ENCODE assay signal across 8 cellular contexts in genomic region chr7:149624419-149625338, GRCh38.
A peak's percentile ranks its signal among the peaks of the same experiment; 100 is the strongest.
DNase-seq lines count a peak whose midpoint lies in the region; ATAC-seq and TF ChIP-seq lines count a peak whose summit lies in the region.

No MANE protein-coding gene starts in this region.

- DNase-seq in EL (peak; percentile 89), GM23338 (ENCODE audit: low spot score) (peak; percentile 96), LHCN-M2 (ENCODE audit: low read depth) (peak; percentile 95), RKO (ENCODE audit: low spot score) (peak; percentile 97), fibroblast of peridontal ligament (ENCODE audit: extremely low read depth) (peak; percentile 87)
- peak; percentile 97 for DNase-seq in natural killer cell treated with Interleukin-12 subunit alpha and Interleukin-12 subunit beta and Interleukin-15 and Interleukin-18, amount 100 ng/mL, for 72 hours (ENCODE audit: low spot score)
- peak; percentile 90 for DNase-seq in stimulated activated naive CD4-positive, alpha-beta T cell treated with Interleukin-2 at 50 U/mL for 16 hours (lab: John Stamatoyannopoulos, UW)

- H3K9me3 Mint-ChIP-seq in GM23338, result no peaks in the 10 kb centered on the region; the same call in 2 of the 3 replicates
- no peaks in the 10 kb centered on the region for H3K9me3 Mint-ChIP-seq in activated T-helper 17 cell treated with anti-CD3 and anti-CD28 coated beads, Interleukin-2, amount 50 U/mL, for 72 hours
- H3K9me3 Mint-ChIP-seq in natural killer cell treated with Interleukin-12 subunit alpha and Interleukin-12 subunit beta and Interleukin-15 and Interleukin-18, amount 100 ng/mL, for 72 hours, result no peaks in the 10 kb centered on the region

- H3K4me3 Mint-ChIP-seq in GM23338, result peak overlapping the region; percentile 84
- peak overlapping the region; percentile 99 for H3K4me3 Mint-ChIP-seq in activated T-helper 17 cell treated with anti-CD3 and anti-CD28 coated beads, Interleukin-2, amount 50 U/mL, for 72 hours
- peak overlapping the region; percentile 89 for H3K4me3 Mint-ChIP-seq in natural killer cell treated with Interleukin-12 subunit alpha and Interleukin-12 subunit beta and Interleukin-15 and Interleukin-18, amount 100 ng/mL, for 72 hours

- H3F3A ChIP-seq in GM23338 (replicated peaks; ENCODE audit: low read depth), result no peaks in the 10 kb centered on the region

- peak overlapping the region; percentile 90; the same call in 1 of the 2 replicates for H2AFZ ChIP-seq in GM23338

- H3K4me1 Mint-ChIP-seq in GM23338, result peaks cover 12% of the 10 kb centered on the region
- peaks cover 35% of the 10 kb centered on the region for H3K4me1 Mint-ChIP-seq in activated T-helper 17 cell treated with anti-CD3 and anti-CD28 coated beads, Interleukin-2, amount 50 U/mL, for 72 hours
- peaks cover 38 to 46% of the 10 kb centered on the region in 2 donors for H3K4me1 Mint-ChIP-seq in natural killer cell treated with Interleukin-12 subunit alpha and Interleukin-12 subunit beta and Interleukin-15 and Interleukin-18, amount 100 ng/mL, for 72 hours (ENCODE audit: low read depth in 2 of 2)

- H3K36me3 ChIP-seq in GM23338 (ENCODE audit: insufficient read depth), result peaks cover 1% of the 10 kb centered on the region; the same call in 1 of the 2 replicates

- no peak overlapping the region for H3K27ac Mint-ChIP-seq in GM23338
- H3K27ac Mint-ChIP-seq in activated T-helper 17 cell treated with anti-CD3 and anti-CD28 coated beads, Interleukin-2, amount 50 U/mL, for 72 hours, result peak overlapping the region; percentile 98
- peak overlapping the region; percentile 89 for H3K27ac Mint-ChIP-seq in natural killer cell treated with Interleukin-12 subunit alpha and Interleukin-12 subunit beta and Interleukin-15 and Interleukin-18, amount 100 ng/mL, for 72 hours

- H3K27me3 Mint-ChIP-seq in GM23338 (ENCODE audit: insufficient read depth, low read depth, poor library complexity), result peaks cover 13% of the 10 kb centered on the region
- peaks cover 3% of the 10 kb centered on the region for H3K27me3 Mint-ChIP-seq in activated T-helper 17 cell treated with anti-CD3 and anti-CD28 coated beads, Interleukin-2, amount 50 U/mL, for 72 hours
- peaks cover 10 to 14% of the 10 kb centered on the region in 2 donors for H3K27me3 Mint-ChIP-seq in natural killer cell treated with Interleukin-12 subunit alpha and Interleukin-12 subunit beta and Interleukin-15 and Interleukin-18, amount 100 ng/mL, for 72 hours

- peak; percentile 50 to 80 for TF ChIP-seq CTCF in GM23338 (conservative IDR thresholded peaks at IDR 0.05; ENCODE audit: low read depth in 2 of 2)

- peaks cover 24% of the 10 kb centered on the region for H3K79me2 ChIP-seq in GM23338 (replicated peaks; ENCODE audit: insufficient read depth)

- H3K9me2 ChIP-seq in GM23338 (ENCODE audit: insufficient read depth), result no peaks in the 10 kb centered on the region

- H3K4me3 ChIP-seq in GM23338, result peak overlapping the region; percentile 74

- H3K4me1 ChIP-seq in GM23338 (ENCODE audit: insufficient read depth), result peaks cover 4% of the 10 kb centered on the region; the same call in 1 of the 2 replicates

- H3K36me3 Mint-ChIP-seq in GM23338 (ENCODE audit: low read depth), result peaks cover 19% of the 10 kb centered on the region
- H3K36me3 Mint-ChIP-seq in activated T-helper 17 cell treated with anti-CD3 and anti-CD28 coated beads, Interleukin-2, amount 50 U/mL, for 72 hours (ENCODE audit: low read depth), result peaks cover 36% of the 10 kb centered on the region
- peaks cover 6% of the 10 kb centered on the region for H3K36me3 Mint-ChIP-seq in natural killer cell treated with Interleukin-12 subunit alpha and Interleukin-12 subunit beta and Interleukin-15 and Interleukin-18, amount 100 ng/mL, for 72 hours

- H3K27ac ChIP-seq in GM23338 (ENCODE audit: low read depth), result no peak overlapping the region

- ATAC-seq in GM23338, result peak; percentile 95
- peak; percentile 82 for ATAC-seq in activated T-helper 17 cell treated with anti-CD3 and anti-CD28 coated beads, Interleukin-2, amount 50 U/mL, for 72 hours (replicated peaks)
- ATAC-seq in natural killer cell treated with Interleukin-12 subunit alpha and Interleukin-12 subunit beta and Interleukin-15 and Interleukin-18, amount 100 ng/mL, for 72 hours, result peak; percentile 95 to 96

- H3K4me2 ChIP-seq in GM23338, result peak overlapping the region; percentile 96

- no peaks in the 10 kb centered on the region for H3K27me3 ChIP-seq in GM23338 (ENCODE audit: insufficient read depth)

- peaks cover 12% of the 10 kb centered on the region for H4K20me1 ChIP-seq in GM23338 (replicated peaks; ENCODE audit: insufficient read depth)

TF ChIP-seq in GM23338, 12 proteins besides CTCF, POLR2A, EP300 and RAD21:
- TF ChIP-seq CREB1 (CRISPR knock-in tag; IDR thresholded peaks at IDR 0.05; ENCODE audit: low read depth) (peak; percentile 80), POLR2AphosphoS5 (IDR thresholded peaks at IDR 0.05; ENCODE audit: low read depth) (peak; percentile 90), ETS1 (IDR thresholded peaks at IDR 0.05) (peak; percentile 43; the same call in 1 of the 2 replicates), REST (IDR thresholded peaks at IDR 0.05; ENCODE audit: unreplicated experiment) (no peak)
